Comparison of ENCODE assay signal across 10 cellular contexts in genomic region chr15:68789921-68790575, GRCh38. TPM values are rescaled to one million over a fixed set of nuclear protein-coding genes. Genes with fewer than 3 reads are reported as not detected.
DNase-seq lines count a peak whose midpoint lies in the region; ATAC-seq and TF ChIP-seq lines count a peak whose summit lies in the region.
"Had no signal": no experiment of that assay in that cellular context is flagged by ENCODE, and none has a peak within 500 bp of the region (broad histone marks: within the 10 kb centered on the region; RNA-seq: fewer than 3 reads in every experiment).

No MANE protein-coding gene starts in this region.

- no peak for TF ChIP-seq EP300 in ovary (IDR thresholded peaks at IDR 0.05)

- H3K36me3 Mint-ChIP-seq in CD4-positive, CD25-positive, alpha-beta regulatory T cell, result peaks cover 12% of the 10 kb centered on the region
- peaks cover 8% of the 10 kb centered on the region for H3K36me3 Mint-ChIP-seq in neural crest cell (ENCODE audit: low read depth)

- 55 to 62% (median 57%) methylated on average over 12 of the region's 12 CpGs for WGBS in ovary, 3 donors
- 66 to 69% methylated on average over 12 of the region's 12 CpGs for WGBS in lower leg skin, 2 donors

- H3K27ac ChIP-seq in CD4-positive, CD25-positive, alpha-beta regulatory T cell (ENCODE audit: insufficient read depth, low read length, poor library complexity, severe bottlenecking), result no peak overlapping the region
- peak overlapping the region in 1 of 2 donors; percentile 5 for H3K27ac ChIP-seq in ovary

- intact Hi-C loops in ovary (cut with DNase I) (no loop called here), lower leg skin (cut with DNase I; ENCODE audit: low total_unique reads) (no loop called here)

- H3K27me3 Mint-ChIP-seq in CD4-positive, CD25-positive, alpha-beta regulatory T cell, result no peaks in the 10 kb centered on the region
- H3K27me3 Mint-ChIP-seq in neural crest cell (ENCODE audit: low read depth), result no peaks in the 10 kb centered on the region

- H3K9me3 ChIP-seq in CD4-positive, CD25-positive, alpha-beta regulatory T cell (ENCODE audit: control insufficient read depth in 2 of 2, low read length in 2 of 2), result no peaks in the 10 kb centered on the region
- H3K9me3 ChIP-seq in ovary, result no peaks in the 10 kb centered on the region

- H3K36me3 ChIP-seq in CD4-positive, CD25-positive, alpha-beta regulatory T cell (ENCODE audit: control insufficient read depth, insufficient read depth, low read length), result peaks cover 36% of the 10 kb centered on the region
- no peaks in the 10 kb centered on the region for H3K36me3 ChIP-seq in ovary

- peaks cover 46% of the 10 kb centered on the region for H3K4me1 ChIP-seq in CD4-positive, CD25-positive, alpha-beta regulatory T cell (ENCODE audit: control insufficient read depth, insufficient read depth, low read length, poor library complexity, severe bottlenecking)
- peaks cover 14% of the 10 kb centered on the region for H3K4me1 ChIP-seq in ovary (ENCODE audit: insufficient read depth)

- peaks cover 15 to 78% (median 40%) of the 10 kb centered on the region in 4 donors for H3K4me1 Mint-ChIP-seq in CD4-positive, CD25-positive, alpha-beta regulatory T cell
- H3K4me1 Mint-ChIP-seq in neural crest cell, result peaks cover 54% of the 10 kb centered on the region

- peaks cover 0 to 1% (median 0%) of the 10 kb centered on the region in 7 donors for H3K9me3 Mint-ChIP-seq in CD4-positive, CD25-positive, alpha-beta regulatory T cell
- no peaks in the 10 kb centered on the region for H3K9me3 Mint-ChIP-seq in neural crest cell

- no peak for DNase-seq in CD4-positive, CD25-positive, alpha-beta regulatory T cell
- DNase-seq in NCI-H69 (lab: John Stamatoyannopoulos, UW), result peak; percentile 79
- DNase-seq in epidermal melanocyte (ENCODE audit: insufficient read length, low spot score), result peak; percentile 31
- no peak for DNase-seq in neural crest cell (ENCODE audit: low read depth, low spot score)
- DNase-seq in ovary, result no peak
- DNase-seq in lower leg skin (ENCODE audit: low spot score in 2 of 2), result no peak
- no peak for DNase-seq in DMS79 treated with DMSO at 0.1 percent for 48 hours (lab: John Stamatoyannopoulos, UW)
- DNase-seq: activated CD8-positive, alpha-beta memory T cell treated with anti-CD3 and anti-CD28 coated beads, Interleukin-2, amount 50 U/mL, for 48 hours; NCI-H524 treated with DMSO at 0.1 percent for 48 hours had no signal

- no peak overlapping the region for H3K4me3 ChIP-seq in CD4-positive, CD25-positive, alpha-beta regulatory T cell (ENCODE audit: low read depth, low read length)
- H3K4me3 ChIP-seq in ovary (no peak overlapping the region), lower leg skin (ENCODE audit: low read depth, poor library complexity, severe bottlenecking) (no peak overlapping the region)

- no peak for TF ChIP-seq CTCF in neural crest cell (conservative IDR thresholded peaks at IDR 0.05)
- no peak for TF ChIP-seq CTCF in ovary (IDR thresholded peaks at IDR 0.05)
- no peak for TF ChIP-seq CTCF in lower leg skin (IDR thresholded peaks at IDR 0.05)

- TF ChIP-seq POLR2A in ovary (IDR thresholded peaks at IDR 0.05), result no peak
- no peak for TF ChIP-seq POLR2A in lower leg skin (IDR thresholded peaks at IDR 0.05)

- no peak for ATAC-seq in CD4-positive, CD25-positive, alpha-beta regulatory T cell (ENCODE audit: low read depth in 2 of 2)
- no peak for ATAC-seq in GM21717 (IDR thresholded peaks at IDR 0.05; ENCODE audit: unreplicated experiment)

- no peaks in the 10 kb centered on the region for H3K27me3 ChIP-seq in CD4-positive, CD25-positive, alpha-beta regulatory T cell (ENCODE audit: control insufficient read depth, insufficient read depth, low read length)
- no peaks in the 10 kb centered on the region for H3K27me3 ChIP-seq in ovary

- H3K4me3 Mint-ChIP-seq in CD4-positive, CD25-positive, alpha-beta regulatory T cell, result no peak overlapping the region
- H3K4me3 Mint-ChIP-seq in neural crest cell, result peak overlapping the region; percentile 19

- H3K27ac Mint-ChIP-seq in CD4-positive, CD25-positive, alpha-beta regulatory T cell, result peak overlapping the region; percentile 57 to 95 (median 90)
- H3K27ac Mint-ChIP-seq in neural crest cell (ENCODE audit: unreplicated experiment), result peak overlapping the region; percentile 62

RNA-seq across cellular contexts. Expression of gene ANP32A, which starts 30.6 kb away (rescaled TPM):
- total RNA-seq in CD4-positive, CD25-positive, alpha-beta regulatory T cell, result 89.4 TPM
- polyA plus RNA-seq in CD4-positive, CD25-positive, alpha-beta regulatory T cell, result 100 to 1,000 TPM in 1 of 4 donors, 10 to 100 TPM in 3; 71.4 to 104 (median 88.0) TPM
- 355 and 367 TPM in 2 replicates for total RNA-seq in neural crest cell
- total RNA-seq in ovary, result 100 to 1,000 TPM in 1 of 7 donors, 10 to 100 TPM in 6; 29.4 to 119 (median 86.3) TPM
- 100 to 1,000 TPM in 1 of 2 donors, 10 to 100 TPM in 1; 42.8 to 158 TPM for polyA plus RNA-seq in ovary
- 10 to 100 TPM; 22.1 to 45.9 (median 35.3) TPM for total RNA-seq in lower leg skin

Comparison
In these comparisons a context has a peak if more than half of its experiments do, and no peak if none do; other contexts are left out.
1. DNase-seq: peak in NCI-H69 (single experiment) and epidermal melanocyte (single experiment); none in CD4-positive, CD25-positive, alpha-beta regulatory T cell (0 of 3), neural crest cell (single experiment), ovary (0 of 5), lower leg skin (0 of 2) and DMS79 treated with DMSO at 0.1 percent for 48 hours (single experiment).